Comparison of ENCODE assay signal across 8 cellular contexts in the genomic region with DNA sequence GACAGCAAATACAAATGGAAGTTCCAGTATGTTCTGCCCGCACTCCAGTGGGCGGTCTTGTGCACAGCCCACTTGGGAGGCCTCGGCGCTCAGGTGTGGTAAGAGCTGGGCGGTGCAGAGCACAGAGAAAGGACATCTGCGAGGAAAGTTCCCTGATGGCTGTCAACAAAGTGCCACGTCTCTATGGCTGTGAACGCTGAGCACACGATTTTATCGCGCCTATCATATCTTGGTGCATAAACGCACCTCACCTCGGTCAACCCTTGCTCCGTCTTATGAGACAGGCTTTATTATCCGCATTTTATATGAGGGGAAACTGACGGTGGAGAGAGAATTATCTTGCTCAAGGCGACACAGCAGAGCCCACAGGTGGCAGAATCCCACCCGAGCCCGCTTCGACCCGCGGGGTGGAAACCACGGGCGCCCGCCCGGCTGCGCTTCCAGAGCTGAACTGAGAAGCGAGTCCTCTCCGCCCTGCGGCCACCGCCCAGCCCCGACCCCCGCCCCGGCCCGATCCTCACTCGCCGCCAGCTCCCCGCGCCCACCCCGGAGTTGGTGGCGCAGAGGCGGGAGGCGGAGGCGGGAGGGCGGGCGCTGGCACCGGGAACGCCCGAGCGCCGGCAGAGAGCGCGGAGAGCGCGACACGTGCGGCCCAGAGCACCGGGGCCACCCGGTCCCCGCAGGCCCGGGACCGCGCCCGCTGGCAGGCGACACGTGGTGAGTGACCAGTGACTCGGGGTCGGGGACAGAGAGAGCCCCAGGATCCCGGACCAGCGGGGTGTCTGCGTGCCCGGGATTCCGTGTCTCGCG. TPM values are rescaled to one million over a fixed set of nuclear protein-coding genes. Genes with fewer than 3 reads are reported as not detected.
A peak's percentile ranks its signal among the peaks of the same experiment; 100 is the strongest.
DNase-seq lines count a peak whose midpoint lies in the region; ATAC-seq, FAIRE-seq and TF ChIP-seq lines count a peak whose summit lies in the region.

A gene with protein sequence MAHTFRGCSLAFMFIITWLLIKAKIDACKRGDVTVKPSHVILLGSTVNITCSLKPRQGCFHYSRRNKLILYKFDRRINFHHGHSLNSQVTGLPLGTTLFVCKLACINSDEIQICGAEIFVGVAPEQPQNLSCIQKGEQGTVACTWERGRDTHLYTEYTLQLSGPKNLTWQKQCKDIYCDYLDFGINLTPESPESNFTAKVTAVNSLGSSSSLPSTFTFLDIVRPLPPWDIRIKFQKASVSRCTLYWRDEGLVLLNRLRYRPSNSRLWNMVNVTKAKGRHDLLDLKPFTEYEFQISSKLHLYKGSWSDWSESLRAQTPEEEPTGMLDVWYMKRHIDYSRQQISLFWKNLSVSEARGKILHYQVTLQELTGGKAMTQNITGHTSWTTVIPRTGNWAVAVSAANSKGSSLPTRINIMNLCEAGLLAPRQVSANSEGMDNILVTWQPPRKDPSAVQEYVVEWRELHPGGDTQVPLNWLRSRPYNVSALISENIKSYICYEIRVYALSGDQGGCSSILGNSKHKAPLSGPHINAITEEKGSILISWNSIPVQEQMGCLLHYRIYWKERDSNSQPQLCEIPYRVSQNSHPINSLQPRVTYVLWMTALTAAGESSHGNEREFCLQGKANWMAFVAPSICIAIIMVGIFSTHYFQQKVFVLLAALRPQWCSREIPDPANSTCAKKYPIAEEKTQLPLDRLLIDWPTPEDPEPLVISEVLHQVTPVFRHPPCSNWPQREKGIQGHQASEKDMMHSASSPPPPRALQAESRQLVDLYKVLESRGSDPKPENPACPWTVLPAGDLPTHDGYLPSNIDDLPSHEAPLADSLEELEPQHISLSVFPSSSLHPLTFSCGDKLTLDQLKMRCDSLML (plus strand): TSS at position 623 of the 810 bp plus-strand sequence. CDS start 12,496 bp downstream, outside the sequence.

- 2 to 7% (median 2%) methylated on average over 28 to 75 of the region's 75 CpGs for WGBS in stomach, 5 donors

- H3K27me3 ChIP-seq in WERI-Rb-1 (ENCODE audit: insufficient read depth, low read depth, severe bottlenecking) (no peaks in the 10 kb centered on the region), colonic mucosa (peaks cover 6% of the 10 kb centered on the region), mucosa of rectum (ENCODE audit: control insufficient read depth in 2 of 2, insufficient read depth in 2 of 2, low read length in 2 of 2) (peaks cover 0 to 5% of the 10 kb centered on the region in 2 donors), stomach (peaks cover 0 to 20% (median 17%) of the 10 kb centered on the region in 3 donors)

- H3K27ac ChIP-seq in WERI-Rb-1, result no peak within 1 kb of the TSS
- no peak within 1 kb of the TSS for H3K27ac ChIP-seq in colonic mucosa
- no peak within 1 kb of the TSS for H3K27ac ChIP-seq in mucosa of rectum (ENCODE audit: low read depth in 2 of 2, low read length in 2 of 2)
- peak within 1 kb of the TSS in 2 of 5 donors; percentile 46 to 49 for H3K27ac ChIP-seq in stomach

- H3K4me3 ChIP-seq in WERI-Rb-1 (ENCODE audit: low read depth, low read length) (peak within 1 kb of the TSS; percentile 46), colonic mucosa (peak within 1 kb of the TSS; percentile 46), mucosa of rectum (ENCODE audit: low read length in 2 of 2) (peak within 1 kb of the TSS; percentile 45 to 63), stomach (peak within 1 kb of the TSS; percentile 49 to 66 (median 54))

- TF ChIP-seq CTCF in WERI-Rb-1 (IDR thresholded peaks at IDR 0.05; ENCODE audit: low read depth, low read length) (no peak), colonic mucosa (IDR thresholded peaks at IDR 0.05) (no peak), stomach (IDR thresholded peaks at IDR 0.05) (no peak)

- no peak for TF ChIP-seq EP300 in stomach (IDR thresholded peaks at IDR 0.05)

- peak; percentile 17 for DNase-seq in GM12892 (ENCODE audit: insufficient read length)
- DNase-seq in WERI-Rb-1, result peak; percentile 29
- DNase-seq in colonic mucosa, result peak; percentile 20
- DNase-seq in stomach, result peak; percentile 27
- DNase-seq in kidney tubule cell (ENCODE audit: low spot score), result no peak
- DNase-seq in OCI-M1 (lab: John Stamatoyannopoulos, UW), result no peak

- H3K36me3 ChIP-seq in WERI-Rb-1, result no peaks in the 10 kb centered on the region
- H3K36me3 ChIP-seq in colonic mucosa, result no peaks in the 10 kb centered on the region
- no peaks in the 10 kb centered on the region for H3K36me3 ChIP-seq in mucosa of rectum (ENCODE audit: control insufficient read depth in 2 of 2, insufficient read depth in 2 of 2, low read length in 2 of 2)
- H3K36me3 ChIP-seq in stomach, result no peaks in the 10 kb centered on the region

- peak within 1 kb of the TSS in 1 of 2 donors; percentile 50 for H3K9ac ChIP-seq in colonic mucosa (ENCODE audit: low read depth in 2 of 2, low read length in 2 of 2)
- peak within 1 kb of the TSS; percentile 3 to 26 for H3K9ac ChIP-seq in mucosa of rectum (ENCODE audit: low read depth in 1 of 2, low read length in 2 of 2)

- peaks cover 5% of the 10 kb centered on the region for H3K4me1 ChIP-seq in colonic mucosa
- H3K4me1 ChIP-seq in mucosa of rectum (ENCODE audit: control insufficient read depth in 2 of 2, insufficient read depth in 2 of 2, low read length in 2 of 2), result peaks cover 3% of the 10 kb centered on the region in 2 donors
- peaks cover 11 to 15% (median 13%) of the 10 kb centered on the region in 4 donors for H3K4me1 ChIP-seq in stomach

- ATAC-seq in HG03175 (IDR thresholded peaks at IDR 0.05; ENCODE audit: unreplicated experiment), result peak; percentile 52

- FAIRE-seq in GM12892 (lab: Jason Lieb, UNC), result peak; percentile 87

- no peaks in the 10 kb centered on the region for H3K9me3 ChIP-seq in WERI-Rb-1 (ENCODE audit: severe bottlenecking)
- no peaks in the 10 kb centered on the region for H3K9me3 ChIP-seq in colonic mucosa
- no peaks in the 10 kb centered on the region for H3K9me3 ChIP-seq in mucosa of rectum (ENCODE audit: control insufficient read depth in 2 of 2, low read length in 2 of 2)
- H3K9me3 ChIP-seq in stomach, result no peaks in the 10 kb centered on the region

- TF ChIP-seq POLR2A in GM12892 (IDR thresholded peaks at IDR 0.05; ENCODE audit: low read depth, low read length) (no peak), stomach (IDR thresholded peaks at IDR 0.05) (no peak)

- intact Hi-C loops in colonic mucosa (cut with DNase I) (no loop called here), stomach (cut with DNase I; ENCODE audit: low total_unique reads) (no loop called here)

RNA-seq across cellular contexts. Expression of the gene that starts here (rescaled TPM):
- polyA plus RNA-seq in GM12892 (2012; ENCODE audit: missing spikeins), result 0.51 TPM
- total RNA-seq in colonic mucosa, result under 1 TPM; 0.48 to 0.62 TPM
- 1 to 10 TPM in 1 of 5 donors, under 1 TPM in 2, not detected in 2; 0.29 to 1.2 (median 0.92) TPM for total RNA-seq in stomach
- polyA plus RNA-seq in stomach, result under 1 TPM in 2 of 3 donors, not detected in 1; 0.06 to 0.18 TPM

Comparison
In these comparisons a context has a peak if more than half of its experiments do, and no peak if none do; other contexts are left out.
1. Peak in DNase-seq and H3K4me3 ChIP-seq in colonic mucosa; RNA of the gene not detected or under 1 TPM.
2. DNase-seq: peak in GM12892 (single experiment), WERI-Rb-1 (single experiment) and stomach (single experiment); none in kidney tubule cell (single experiment) and OCI-M1 (single experiment).
3. Peak in every context shown above with its lines, with median percentiles within 50 percentile points of each other: H3K4me3 ChIP-seq.